ENCODE assay signal across 12 cellular contexts in genomic region chr12:130014485-130014807, GRCh38.
DNase-seq lines count a peak whose midpoint lies in the region; TF ChIP-seq lines count a peak whose summit lies in the region.
"Had no signal": no experiment of that assay in that cellular context is flagged by ENCODE, and none has a peak within 500 bp of the region (broad histone marks: within the 10 kb centered on the region; RNA-seq: fewer than 3 reads in every experiment).

No MANE protein-coding gene starts in this region.

- no peaks in the 10 kb centered on the region for H3K9me3 ChIP-seq in ascending aorta
- H3K9me3 ChIP-seq: stomach had no signal

- TF ChIP-seq CTCF in LNCaP clone FGC (IDR thresholded peaks at IDR 0.05; ENCODE audit: control insufficient read depth, extremely low read depth, insufficient read depth), result peak; percentile 27
- TF ChIP-seq CTCF in nephron progenitor cell (IDR thresholded peaks at IDR 0.05), result no peak
- no peak for TF ChIP-seq CTCF in ascending aorta (IDR thresholded peaks at IDR 0.05)

- H3K4me3 Mint-ChIP-seq in nephron progenitor cell, result no peak overlapping the region
- H3K4me3 Mint-ChIP-seq: central memory CD8-positive, alpha-beta T cell had no signal

- no peaks in the 10 kb centered on the region for H3K36me3 ChIP-seq in ascending aorta
- H3K36me3 ChIP-seq: stomach had no signal

- H3K27ac Mint-ChIP-seq in nephron progenitor cell, result no peak overlapping the region

- no peaks in the 10 kb centered on the region for H3K4me1 ChIP-seq in ascending aorta

- peak overlapping the region; percentile 16 for H3K27ac ChIP-seq in angular gyrus (ENCODE audit: low read depth, low read length)
- H3K27ac ChIP-seq in ascending aorta, result no peak overlapping the region
- H3K27ac ChIP-seq: stomach had no signal

- peaks cover 16% of the 10 kb centered on the region for H3K27me3 Mint-ChIP-seq in nephron progenitor cell (ENCODE audit: low read depth, poor library complexity)
- H3K27me3 Mint-ChIP-seq: central memory CD8-positive, alpha-beta T cell had no signal

- no peaks in the 10 kb centered on the region for H3K27me3 ChIP-seq in ascending aorta

- DNase-seq in NCI-H524 (lab: John Stamatoyannopoulos, UW), result peak; percentile 6 to 65
- no peak for DNase-seq in NCI-H524 treated with DMSO at 0.1 percent for 48 hours (lab: John Stamatoyannopoulos, UW)
- DNase-seq in LNCaP clone FGC (ENCODE audit: low read depth), result no peak
- peak; percentile 53 for DNase-seq in nephron progenitor cell
- DNase-seq in NCI-H2029 (lab: John Stamatoyannopoulos, UW), result no peak
- DNase-seq in ascending aorta (ENCODE audit: low spot score in 2 of 2), result no peak
- DNase-seq in NCI-H2227 treated with DMSO at 0.1 percent for 48 hours (lab: John Stamatoyannopoulos, UW), result no peak
- DNase-seq: activated CD4-positive, alpha-beta T cell treated with anti-CD3 and anti-CD28 coated beads, Interleukin-2, amount 50 U/mL, for 4 hours; activated naive CD4-positive, alpha-beta T cell had no signal

- H3K36me3 Mint-ChIP-seq in nephron progenitor cell (ENCODE audit: low read depth), result no peaks in the 10 kb centered on the region

- peaks cover 24% of the 10 kb centered on the region for H3K4me1 Mint-ChIP-seq in nephron progenitor cell
- H3K4me1 Mint-ChIP-seq: central memory CD8-positive, alpha-beta T cell had no signal

- H3K4me3 ChIP-seq in LNCaP clone FGC (ENCODE audit: low read depth, low read length) (no peak overlapping the region), ascending aorta (no peak overlapping the region)
- H3K4me3 ChIP-seq: stomach had no signal

- intact Hi-C loops in ascending aorta (cut with DNase I), result no loop called here

- H3K9me3 Mint-ChIP-seq in nephron progenitor cell, result no peaks in the 10 kb centered on the region
- H3K9me3 Mint-ChIP-seq: central memory CD8-positive, alpha-beta T cell had no signal

Comparison
In these comparisons a context has a peak if more than half of its experiments do, and no peak if none do; other contexts are left out.
1. DNase-seq: peak in NCI-H524 (2 of 2) and nephron progenitor cell (single experiment); none in NCI-H524 treated with DMSO at 0.1 percent for 48 hours (single experiment), LNCaP clone FGC (single experiment), NCI-H2029 (single experiment), ascending aorta (0 of 2) and NCI-H2227 treated with DMSO at 0.1 percent for 48 hours (single experiment).